19 cellular contexts compared by ENCODE assay signal in genomic region chr16:50234771-50235556, GRCh38.
DNase-seq lines count a peak whose midpoint lies in the region; ATAC-seq and TF ChIP-seq lines count a peak whose summit lies in the region.
"Had no signal": no experiment of that assay in that cellular context is flagged by ENCODE, and none has a peak within 500 bp of the region (broad histone marks: within the 10 kb centered on the region; RNA-seq: fewer than 3 reads in every experiment).

No MANE protein-coding gene starts in this region.

- peak overlapping the region; percentile 22 for H3K27ac Mint-ChIP-seq in activated naive CD8-positive, alpha-beta T cell
- no peak overlapping the region for H3K27ac Mint-ChIP-seq in activated naive CD8-positive, alpha-beta T cell treated with anti-CD3 and anti-CD28 coated beads, Interleukin-2, amount 50 U/mL, for 24 hours
- H3K27ac Mint-ChIP-seq: activated CD4-positive, alpha-beta memory T cell treated with anti-CD3 and anti-CD28 coated beads for 36 hours had no signal

- TF ChIP-seq CTCF in astrocyte of the cerebellum (IDR thresholded peaks at IDR 0.05; ENCODE audit: low read depth, low read length, missing control alignments) = no peak

- DNase-seq in activated naive CD8-positive, alpha-beta T cell treated with anti-CD3 and anti-CD28 coated beads, Interleukin-2, amount 50 U/mL, for 24 hours = no peak
- DNase-seq in astrocyte of the cerebellum (ENCODE audit: low read depth) (peak; percentile 31), iris pigment epithelial cell (ENCODE audit: low read depth) (peak; percentile 73)
- DNase-seq in activated T-cell treated with anti-CD3 and anti-CD28 coated beads, Interleukin-2, amount 50 U/mL, for 1 hour = no peak
- no peak for DNase-seq in stimulated activated CD8-positive, alpha-beta memory T cell treated with anti-CD3 and anti-CD28 coated beads, Interleukin-4, amount 100 ng/mL, for 48 hours
- DNase-seq: activated CD4-positive, alpha-beta memory T cell treated with anti-CD3 and anti-CD28 coated beads for 36 hours; heart left ventricle; natural killer cell; NCI-H1930; NCI-H510A; posterior cingulate gyrus; SHP77; stimulated activated CD4-positive, alpha-beta T cell treated with anti-CD3 and anti-CD28 coated beads, Interleukin-4, amount 100 ng/mL, for 1 hour; T-helper 17 cell had no signal

- H3K4me3 ChIP-seq in astrocyte of the cerebellum (ENCODE audit: low read depth, low read length) = no peak overlapping the region
- H3K4me3 ChIP-seq: heart left ventricle had no signal

- H3K9me3 Mint-ChIP-seq in activated naive CD8-positive, alpha-beta T cell (ENCODE audit: low read depth) = no peaks in the 10 kb centered on the region
- H3K9me3 Mint-ChIP-seq in activated naive CD8-positive, alpha-beta T cell treated with anti-CD3 and anti-CD28 coated beads, Interleukin-2, amount 50 U/mL, for 24 hours = no peaks in the 10 kb centered on the region
- H3K9me3 Mint-ChIP-seq: activated CD4-positive, alpha-beta memory T cell treated with anti-CD3 and anti-CD28 coated beads for 36 hours; activated naive CD4-positive, alpha-beta T cell treated with anti-CD3 and anti-CD28 coated beads, Interleukin-2, amount 50 U/mL, for 24 hours; natural killer cell had no signal

- no peak overlapping the region for H3K4me3 Mint-ChIP-seq in activated naive CD8-positive, alpha-beta T cell
- no peak overlapping the region for H3K4me3 Mint-ChIP-seq in activated naive CD8-positive, alpha-beta T cell treated with anti-CD3 and anti-CD28 coated beads, Interleukin-2, amount 50 U/mL, for 24 hours
- H3K4me3 Mint-ChIP-seq: activated CD4-positive, alpha-beta memory T cell treated with anti-CD3 and anti-CD28 coated beads for 36 hours; activated naive CD4-positive, alpha-beta T cell treated with anti-CD3 and anti-CD28 coated beads, Interleukin-2, amount 50 U/mL, for 24 hours; natural killer cell; T-helper 17 cell; WTC11 had no signal

- no peak for ATAC-seq in activated naive CD8-positive, alpha-beta T cell treated with anti-CD3 and anti-CD28 coated beads, Interleukin-2, amount 50 U/mL, for 24 hours
- ATAC-seq in GM21737 (IDR thresholded peaks at IDR 0.05; ENCODE audit: unreplicated experiment) (no peak), HG03354 (IDR thresholded peaks at IDR 0.05; ENCODE audit: poor library complexity, severe bottlenecking, unreplicated experiment) (no peak)
- ATAC-seq: natural killer cell, T-helper 17 cell had no signal

- H3K27me3 Mint-ChIP-seq in activated naive CD8-positive, alpha-beta T cell = no peaks in the 10 kb centered on the region
- no peaks in the 10 kb centered on the region for H3K27me3 Mint-ChIP-seq in activated naive CD8-positive, alpha-beta T cell treated with anti-CD3 and anti-CD28 coated beads, Interleukin-2, amount 50 U/mL, for 24 hours
- H3K27me3 Mint-ChIP-seq: activated CD4-positive, alpha-beta memory T cell treated with anti-CD3 and anti-CD28 coated beads for 36 hours; activated naive CD4-positive, alpha-beta T cell treated with anti-CD3 and anti-CD28 coated beads, Interleukin-2, amount 50 U/mL, for 24 hours; T-helper 17 cell had no signal

- no peaks in the 10 kb centered on the region for H3K4me1 Mint-ChIP-seq in activated naive CD8-positive, alpha-beta T cell (ENCODE audit: low read depth)
- no peaks in the 10 kb centered on the region for H3K4me1 Mint-ChIP-seq in activated naive CD8-positive, alpha-beta T cell treated with anti-CD3 and anti-CD28 coated beads, Interleukin-2, amount 50 U/mL, for 24 hours
- H3K4me1 Mint-ChIP-seq: activated naive CD4-positive, alpha-beta T cell treated with anti-CD3 and anti-CD28 coated beads, Interleukin-2, amount 50 U/mL, for 24 hours; natural killer cell had no signal

- in situ Hi-C loops in astrocyte of the cerebellum (cut with HindIII; ENCODE audit: low sequenced_read_pairs) = no loop called here

- no peaks in the 10 kb centered on the region for H3K36me3 Mint-ChIP-seq in activated naive CD8-positive, alpha-beta T cell
- peaks cover 1% of the 10 kb centered on the region for H3K36me3 Mint-ChIP-seq in activated naive CD8-positive, alpha-beta T cell treated with anti-CD3 and anti-CD28 coated beads, Interleukin-2, amount 50 U/mL, for 24 hours (ENCODE audit: low read depth)
- H3K36me3 Mint-ChIP-seq: activated CD4-positive, alpha-beta memory T cell treated with anti-CD3 and anti-CD28 coated beads for 36 hours; activated naive CD4-positive, alpha-beta T cell treated with anti-CD3 and anti-CD28 coated beads, Interleukin-2, amount 50 U/mL, for 24 hours; natural killer cell; WTC11 had no signal

Comparison
In these comparisons a context has a peak if more than half of its experiments do, and no peak if none do; other contexts are left out.
1. DNase-seq: peak in astrocyte of the cerebellum (single experiment) and iris pigment epithelial cell (single experiment); none in activated naive CD8-positive, alpha-beta T cell treated with anti-CD3 and anti-CD28 coated beads, Interleukin-2, amount 50 U/mL, for 24 hours (single experiment), activated T-cell treated with anti-CD3 and anti-CD28 coated beads, Interleukin-2, amount 50 U/mL, for 1 hour (single experiment) and stimulated activated CD8-positive, alpha-beta memory T cell treated with anti-CD3 and anti-CD28 coated beads, Interleukin-4, amount 100 ng/mL, for 48 hours (single experiment).